31 cellular contexts compared by ENCODE assay signal in genomic region chr15:57736591-57736990, GRCh38.
"Had no signal": no experiment of that assay in that cellular context is flagged by ENCODE, and none has a peak within 500 bp of the region (broad histone marks: within the 10 kb centered on the region; RNA-seq: fewer than 3 reads in every experiment).

No MANE protein-coding gene starts in this region.

- H3K27ac Mint-ChIP-seq: endodermal cell; immature natural killer cell; memory B cell; naive B cell; natural killer cell treated with Interleukin-12 subunit alpha and Interleukin-12 subunit beta and Interleukin-15 and Interleukin-18, amount 100 ng/mL, for 72 hours had no signal

- H3K4me1 Mint-ChIP-seq: memory B cell, naive B cell had no signal

- H3K4me3 ChIP-seq: coronary artery, gastroesophageal sphincter, heart right ventricle, lower lobe of right lung, mucosa of descending colon, right lobe of liver, smooth muscle cell, transverse colon, upper lobe of right lung, uterus had no signal

- DNase-seq: dermis blood vessel endothelial cell; effector CD4-positive, alpha-beta T cell; endodermal cell; foreskin fibroblast; glutamatergic neuron; heart right ventricle; immature natural killer cell; islet precursor cell; kidney glomerular epithelial cell; left ventricle myocardium superior; lower lobe of right lung; mucosa of descending colon; naive B cell; posterior cingulate gyrus; right lobe of liver; stimulated activated CD4-positive, alpha-beta T cell treated with anti-CD3 and anti-CD28 coated beads, Interleukin-12 subunit alpha, Interleukin-12 subunit beta, amount 100 ng/mL, for 4 hours; stimulated activated CD4-positive, alpha-beta T cell treated with anti-CD3 and anti-CD28 coated beads, Interleukin-1b, Interleukin-23, amount 100 ng/mL, for 48 hours; stimulated activated CD4-positive, alpha-beta T cell treated with anti-CD3 and anti-CD28 coated beads, Interleukin-4, amount 100 ng/mL, for 1 hour; stimulated activated CD8-positive, alpha-beta memory T cell treated with anti-CD3 and anti-CD28 coated beads, Interleukin-4, amount 100 ng/mL, for 48 hours; stimulated activated naive CD4-positive, alpha-beta T cell; transverse colon; upper lobe of right lung; uterus had no signal

- H3K9me3 Mint-ChIP-seq: central memory CD8-positive, alpha-beta T cell; immature natural killer cell; memory B cell; natural killer cell treated with Interleukin-12 subunit alpha and Interleukin-12 subunit beta and Interleukin-15 and Interleukin-18, amount 100 ng/mL, for 72 hours had no signal

- H3K27ac ChIP-seq: coronary artery, epithelial cell of prostate, gastroesophageal sphincter, heart right ventricle, lower lobe of right lung, right lobe of liver, transverse colon, upper lobe of right lung had no signal

- H3K9me3 ChIP-seq: gastroesophageal sphincter, lower lobe of right lung, mucosa of descending colon, right lobe of liver, transverse colon, upper lobe of right lung, uterus had no signal

- H3K27me3 ChIP-seq: gastroesophageal sphincter, heart right ventricle, right lobe of liver, transverse colon, upper lobe of right lung, uterus had no signal

- H3K27me3 Mint-ChIP-seq: central memory CD8-positive, alpha-beta T cell; memory B cell; naive B cell; natural killer cell treated with Interleukin-12 subunit alpha and Interleukin-12 subunit beta and Interleukin-15 and Interleukin-18, amount 100 ng/mL, for 72 hours had no signal

- H3K36me3 ChIP-seq: gastroesophageal sphincter, heart right ventricle, lower lobe of right lung, right lobe of liver, transverse colon, upper lobe of right lung, uterus had no signal

- ATAC-seq: esophagus mucosa; gastroesophageal sphincter; heart right ventricle; left ventricle myocardium superior; lower lobe of right lung; mucosa of descending colon; natural killer cell treated with Interleukin-12 subunit alpha and Interleukin-12 subunit beta and Interleukin-15 and Interleukin-18, amount 100 ng/mL, for 72 hours; right lobe of liver; upper lobe of right lung had no signal

- H3K4me3 Mint-ChIP-seq: central memory CD8-positive, alpha-beta T cell; endodermal cell; immature natural killer cell; memory B cell; naive B cell; natural killer cell treated with Interleukin-12 subunit alpha and Interleukin-12 subunit beta and Interleukin-15 and Interleukin-18, amount 100 ng/mL, for 72 hours had no signal

- H3K4me1 ChIP-seq: right lobe of liver, transverse colon had no signal

- H3K36me3 Mint-ChIP-seq: natural killer cell treated with Interleukin-12 subunit alpha and Interleukin-12 subunit beta and Interleukin-15 and Interleukin-18, amount 100 ng/mL, for 72 hours had no signal
